8 cellular contexts compared by ENCODE assay signal in genomic region chr12:64083285-64084210, GRCh38.
DNase-seq lines count a peak whose midpoint lies in the region; ATAC-seq and TF ChIP-seq lines count a peak whose summit lies in the region.

No MANE protein-coding gene starts in this region.

- in situ Hi-C loops in KBM-7 (cut with MboI; ENCODE audit: low pct_unique_long_range_greater_than_20kb, low sequenced_read_pairs) = no loop called here

- TF ChIP-seq POLR2A in gastroesophageal sphincter (IDR thresholded peaks at IDR 0.05) = no peak

- H3K4me3 ChIP-seq in gastroesophageal sphincter = no peak overlapping the region

- TF ChIP-seq CTCF in gastroesophageal sphincter (IDR thresholded peaks at IDR 0.05) = no peak

- intact Hi-C loops in sciatic nerve (cut with DNase I) = no loop called here

- ATAC-seq in gastroesophageal sphincter (peak; percentile 86), sciatic nerve (peak; percentile 95), HG02610 (IDR thresholded peaks at IDR 0.05; ENCODE audit: unreplicated experiment) (no peak), HG03025 (IDR thresholded peaks at IDR 0.05; ENCODE audit: low FRiP score, unreplicated experiment) (no peak)

- H3K9me3 ChIP-seq in gastroesophageal sphincter = no peaks in the 10 kb centered on the region

- H3K4me1 ChIP-seq in gastroesophageal sphincter = peaks cover 5 to 54% (median 19%) of the 10 kb centered on the region in 3 donors

- no peak for TF ChIP-seq EP300 in gastroesophageal sphincter (IDR thresholded peaks at IDR 0.05)

- DNase-seq in ELR (ENCODE audit: low read depth) (peak; percentile 43), SHP77 treated with DMSO at 0.1 percent for 48 hours (lab: John Stamatoyannopoulos, UW) (peak; percentile 84), sciatic nerve (ENCODE audit: low spot score) (peak; percentile 87), SW480 (ENCODE audit: low spot score) (no peak), KBM-7 (no peak)

- WGBS in gastroesophageal sphincter (ENCODE audit: low coverage in 1 of 2), 2 donors = 22 to 37% methylated on average over 5 to 6 of the region's 6 CpGs

- peak overlapping the region; percentile 39 to 81 (median 68) for H3K27ac ChIP-seq in gastroesophageal sphincter

- H3K27me3 ChIP-seq in gastroesophageal sphincter = no peaks in the 10 kb centered on the region

- peaks cover 0 to 14% of the 10 kb centered on the region in 2 donors for H3K36me3 ChIP-seq in gastroesophageal sphincter

Comparison
In these comparisons a context has a peak if more than half of its experiments do, and no peak if none do; other contexts are left out.
1. DNase-seq: peak in ELR (single experiment), SHP77 treated with DMSO at 0.1 percent for 48 hours (single experiment) and sciatic nerve (single experiment); none in SW480 (single experiment) and KBM-7 (single experiment).
2. ATAC-seq: peak in gastroesophageal sphincter (single experiment) and sciatic nerve (single experiment); none in HG02610 (single experiment) and HG03025 (single experiment).